ENCODE assay signal across 15 cellular contexts in genomic region chr2:128531856-128532255, GRCh38.
DNase-seq lines count a peak whose midpoint lies in the region; ATAC-seq, FAIRE-seq and TF ChIP-seq lines count a peak whose summit lies in the region.
"Had no signal": no experiment of that assay in that cellular context is flagged by ENCODE, and none has a peak within 500 bp of the region (broad histone marks: within the 10 kb centered on the region; RNA-seq: fewer than 3 reads in every experiment).

No MANE protein-coding gene starts in this region.

- peak; percentile 35 for TF ChIP-seq CTCF in NB4 (IDR thresholded peaks at IDR 0.05; ENCODE audit: low read depth, low read length)
- no peak for TF ChIP-seq CTCF in pancreas (IDR thresholded peaks at IDR 0.05)

- intact Hi-C loops in pancreas (cut with DNase I): loop anchor here in 1 of 3 donors (10.0 kb wide), 1 partner anchor 207 kb away; no protein-coding TSS in a partner anchor

- H3K4me3 ChIP-seq in NB4 (ENCODE audit: low read depth, low read length) (no peak overlapping the region), pancreas (no peak overlapping the region)
- H3K4me3 ChIP-seq: A549 had no signal

- DNase-seq in NCI-H1092 treated with DMSO at 0.1 percent for 48 hours (lab: John Stamatoyannopoulos, UW) (peak; percentile 1), NCI-H1092 (lab: John Stamatoyannopoulos, UW) (no peak), NB4 (ENCODE audit: low read depth) (peak; percentile 61), dermis microvascular lymphatic vessel endothelial cell (ENCODE audit: low read depth in 2 of 2) (peak; percentile 29 to 30), pancreas (no peak), kidney tubule cell (ENCODE audit: low spot score) (no peak), GDM1 (lab: John Stamatoyannopoulos, UW) (no peak)
- no peak for DNase-seq in stimulated activated CD4-positive, alpha-beta T cell treated with anti-CD3 and anti-CD28 coated beads, Interleukin-2, amount 100 ng/mL, for 48 hours
- DNase-seq: activated T-cell treated with anti-CD3 and anti-CD28 coated beads, Interleukin-2, amount 50 U/mL, for 48 hours; foreskin melanocyte; NCI-H2107; RPMI8226; stimulated activated naive B cell treated with anti-CD40 and anti-IgM and Interleukin-4, amounts not matched to agents 10 μg/mL and 1 μg/mL and 100 μg/mL, for 72 hours had no signal

- H3K9me3 ChIP-seq in pancreas: no peaks in the 10 kb centered on the region
- H3K9me3 ChIP-seq: A549, neutrophil had no signal

- FAIRE-seq in pancreas (lab: Jason Lieb, UNC): peak; percentile 9
- FAIRE-seq: A549 had no signal

- H3K4me1 ChIP-seq in pancreas: no peaks in the 10 kb centered on the region
- H3K4me1 ChIP-seq: A549 had no signal

- TF ChIP-seq POLR2A in NB4 (IDR thresholded peaks at IDR 0.05; ENCODE audit: extremely low read depth, insufficient read length): no peak

- ATAC-seq in pancreas: peak in 2 of 4 donors; percentile 33 to 41
- ATAC-seq: A549; stimulated activated naive B cell treated with anti-CD40 and anti-IgM and Interleukin-4, amounts not matched to agents 10 μg/mL and 1 μg/mL and 100 μg/mL, for 72 hours had no signal

- no peaks in the 10 kb centered on the region for H3K27me3 ChIP-seq in pancreas
- H3K27me3 ChIP-seq: neutrophil had no signal

- no peaks in the 10 kb centered on the region for H3K36me3 ChIP-seq in pancreas
- H3K36me3 ChIP-seq: neutrophil had no signal

- H3K27ac ChIP-seq in pancreas: no peak overlapping the region
- H3K27ac ChIP-seq: A549, neutrophil had no signal

Comparison
In these comparisons a context has a peak if more than half of its experiments do, and no peak if none do; other contexts are left out.
1. DNase-seq: peak in NCI-H1092 treated with DMSO at 0.1 percent for 48 hours (single experiment), NB4 (single experiment) and dermis microvascular lymphatic vessel endothelial cell (2 of 2); none in NCI-H1092 (single experiment), pancreas (0 of 6), kidney tubule cell (single experiment), GDM1 (single experiment) and stimulated activated CD4-positive, alpha-beta T cell treated with anti-CD3 and anti-CD28 coated beads, Interleukin-2, amount 100 ng/mL, for 48 hours (0 of 2).